Comparison of ENCODE assay signal across 2 cellular contexts in the genomic region with DNA sequence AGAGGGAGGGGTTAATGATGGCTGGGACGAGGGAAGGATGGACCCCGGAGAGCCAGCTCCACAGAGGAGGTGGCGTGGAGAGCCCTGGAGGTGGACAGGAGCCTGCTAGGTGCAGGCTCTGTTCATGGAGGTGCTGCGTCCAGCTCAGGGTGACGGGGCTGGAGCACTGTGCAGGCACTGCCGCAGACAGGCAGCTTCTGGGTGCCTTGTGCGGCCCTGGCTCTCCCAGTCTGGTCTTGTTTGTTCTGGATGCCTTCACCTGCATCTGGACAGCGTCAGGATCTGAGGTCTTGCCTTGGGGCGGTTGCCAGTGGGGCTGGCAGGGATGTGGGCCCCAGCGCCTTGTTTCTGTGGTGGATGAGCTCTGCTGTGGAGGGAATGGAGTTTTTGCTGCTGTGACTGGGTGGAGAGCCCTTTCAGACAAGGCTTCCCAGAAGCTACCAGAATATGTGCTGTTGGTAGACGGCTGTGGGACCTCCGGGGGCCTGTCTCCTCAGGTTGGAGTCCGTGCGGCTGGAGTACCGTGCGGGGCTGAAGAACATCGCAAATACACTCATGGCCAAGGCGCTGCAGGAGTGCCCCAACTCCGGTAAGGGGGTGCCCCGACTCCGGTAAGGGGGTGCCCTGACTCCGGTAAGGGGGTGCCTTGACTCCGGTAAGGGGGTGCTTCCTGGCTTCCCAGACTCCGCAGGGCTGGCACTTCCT.
TF ChIP-seq lines count a peak whose summit lies in the region.

No MANE protein-coding gene starts in this region.

TF ChIP-seq in SK-N-SH, 30 proteins besides CTCF, POLR2A, EP300 and RAD21 (continued from another document):
- no peak for TF ChIP-seq MAX (IDR thresholded peaks at IDR 0.05; ENCODE audit: low read depth)
- no peak for TF ChIP-seq ELF1 (IDR thresholded peaks at IDR 0.05)

TF ChIP-seq in SK-N-SH treated with all-trans-retinoic acid at 6 μM for 48 hours, 23 proteins besides CTCF, POLR2A, EP300 and RAD21 (continued from another document):
- no peak for TF ChIP-seq BACH2 (CRISPR knock-in tag; IDR thresholded peaks at IDR 0.05; ENCODE audit: borderline replicate concordance)
- no peak for TF ChIP-seq SNAI2 (CRISPR knock-in tag; IDR thresholded peaks at IDR 0.05)
- TF ChIP-seq, protein P1, sequence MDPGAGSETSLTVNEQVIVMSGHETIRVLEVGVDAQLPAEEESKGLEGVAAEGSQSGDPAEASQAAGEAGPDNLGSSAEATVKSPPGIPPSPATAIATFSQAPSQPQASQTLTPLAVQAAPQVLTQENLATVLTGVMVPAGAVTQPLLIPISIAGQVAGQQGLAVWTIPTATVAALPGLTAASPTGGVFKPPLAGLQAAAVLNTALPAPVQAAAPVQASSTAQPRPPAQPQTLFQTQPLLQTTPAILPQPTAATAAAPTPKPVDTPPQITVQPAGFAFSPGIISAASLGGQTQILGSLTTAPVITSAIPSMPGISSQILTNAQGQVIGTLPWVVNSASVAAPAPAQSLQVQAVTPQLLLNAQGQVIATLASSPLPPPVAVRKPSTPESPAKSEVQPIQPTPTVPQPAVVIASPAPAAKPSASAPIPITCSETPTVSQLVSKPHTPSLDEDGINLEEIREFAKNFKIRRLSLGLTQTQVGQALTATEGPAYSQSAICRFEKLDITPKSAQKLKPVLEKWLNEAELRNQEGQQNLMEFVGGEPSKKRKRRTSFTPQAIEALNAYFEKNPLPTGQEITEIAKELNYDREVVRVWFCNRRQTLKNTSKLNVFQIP (CRISPR knock-in tag; IDR thresholded peaks at IDR 0.05; ENCODE audit: borderline replicate concordance, low read depth) = no peak
- TF ChIP-seq, protein P2, sequence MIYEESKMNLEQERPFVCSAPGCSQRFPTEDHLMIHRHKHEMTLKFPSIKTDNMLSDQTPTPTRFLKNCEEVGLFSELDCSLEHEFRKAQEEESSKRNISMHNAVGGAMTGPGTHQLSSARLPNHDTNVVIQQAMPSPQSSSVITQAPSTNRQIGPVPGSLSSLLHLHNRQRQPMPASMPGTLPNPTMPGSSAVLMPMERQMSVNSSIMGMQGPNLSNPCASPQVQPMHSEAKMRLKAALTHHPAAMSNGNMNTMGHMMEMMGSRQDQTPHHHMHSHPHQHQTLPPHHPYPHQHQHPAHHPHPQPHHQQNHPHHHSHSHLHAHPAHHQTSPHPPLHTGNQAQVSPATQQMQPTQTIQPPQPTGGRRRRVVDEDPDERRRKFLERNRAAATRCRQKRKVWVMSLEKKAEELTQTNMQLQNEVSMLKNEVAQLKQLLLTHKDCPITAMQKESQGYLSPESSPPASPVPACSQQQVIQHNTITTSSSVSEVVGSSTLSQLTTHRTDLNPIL (CRISPR knock-in tag; IDR thresholded peaks at IDR 0.05; ENCODE audit: low read depth) = no peak
- TF ChIP-seq TCF4 (CRISPR knock-in tag; IDR thresholded peaks at IDR 0.05; ENCODE audit: borderline replicate concordance) = no peak
- no peak for TF ChIP-seq ZNF70 (CRISPR knock-in tag; IDR thresholded peaks at IDR 0.05)
- TF ChIP-seq ZFP30 (CRISPR knock-in tag; IDR thresholded peaks at IDR 0.05) = no peak
- TF ChIP-seq ZNF8 (CRISPR knock-in tag; IDR thresholded peaks at IDR 0.05) = no peak
- no peak for TF ChIP-seq OSR1 (CRISPR knock-in tag; IDR thresholded peaks at IDR 0.05)
- no peak for TF ChIP-seq ARNTL (CRISPR knock-in tag; IDR thresholded peaks at IDR 0.05; ENCODE audit: borderline replicate concordance, low read depth)
- TF ChIP-seq ESRRG (CRISPR knock-in tag; IDR thresholded peaks at IDR 0.05) = no peak
- no peak for TF ChIP-seq CSDC2 (CRISPR knock-in tag; IDR thresholded peaks at IDR 0.05)
